In the genomic region with DNA sequence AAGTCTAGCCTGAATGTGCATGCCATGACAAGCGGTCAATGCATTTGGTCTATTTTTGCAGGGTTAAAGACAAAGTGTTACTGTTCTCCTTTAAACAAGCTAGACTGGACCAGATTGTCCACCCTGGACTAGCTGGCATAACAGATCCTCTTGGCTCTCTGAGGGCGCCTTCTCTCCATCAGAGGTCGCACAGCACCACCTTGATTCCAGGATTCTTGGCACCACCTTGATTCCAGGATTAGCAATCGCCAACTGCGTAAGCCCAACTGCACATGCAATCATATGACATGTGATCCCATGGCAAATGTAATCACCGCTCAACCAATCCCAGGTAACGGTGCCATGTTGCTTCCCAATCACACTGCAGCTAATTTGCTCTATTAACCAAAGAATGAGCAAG, we compare ENCODE assay signal across 23 cellular contexts.
A peak's percentile ranks its signal among the peaks of the same experiment; 100 is the strongest.
DNase-seq lines count a peak whose midpoint lies in the region; ATAC-seq and TF ChIP-seq lines count a peak whose summit lies in the region.
"Had no signal": no experiment of that assay in that cellular context is flagged by ENCODE, and none has a peak within 500 bp of the region (broad histone marks: within the 10 kb centered on the region; RNA-seq: fewer than 3 reads in every experiment).

No MANE protein-coding gene starts in this region.

- no peak overlapping the region for H2AK5ac ChIP-seq in mesendoderm (ENCODE audit: low read length)

- no peaks in the 10 kb centered on the region for H3K27me3 ChIP-seq in mesendoderm (ENCODE audit: insufficient read depth, low read length, poor library complexity)
- H3K27me3 ChIP-seq: BE2C; BLaER1 treated with 17β-estradiol and CSF1 and Interleukin-3, amounts not matched to agents 10 nM and 100 nM had no signal

- H3K36me3 Mint-ChIP-seq in activated B cell treated with CpG ODN at 0.5 μM for 24 hours (ENCODE audit: low read depth) = peaks cover 79% of the 10 kb centered on the region
- H3K36me3 Mint-ChIP-seq in stimulated activated effector memory CD8-positive, alpha-beta T cell treated with anti-CD3 and anti-CD28 coated beads, Interleukin-12 subunit alpha, Interleukin-12 subunit beta, amount 100 ng/mL, for 72 hours = peaks cover 89% of the 10 kb centered on the region

- no peak overlapping the region for H3K9ac ChIP-seq in mesendoderm (ENCODE audit: low read length)
- H3K9ac ChIP-seq: BLaER1 treated with 17β-estradiol and CSF1 and Interleukin-3, amounts not matched to agents 10 nM and 100 nM; GM23248 had no signal

- no peak overlapping the region for H3K23ac ChIP-seq in mesendoderm (ENCODE audit: low read length)

- H3K27me3 Mint-ChIP-seq in activated B cell treated with CpG ODN at 0.5 μM for 24 hours = no peaks in the 10 kb centered on the region
- H3K27me3 Mint-ChIP-seq: CD4-positive, alpha-beta memory T cell had no signal

- no peak for TF ChIP-seq CTCF in activated B cell treated with CpG ODN at 0.5 μM for 24 hours (IDR thresholded peaks at IDR 0.05)

- H3K56ac ChIP-seq in mesendoderm (ENCODE audit: low read length) = no peak overlapping the region

- no peak overlapping the region for H3K4me3 ChIP-seq in mesendoderm (ENCODE audit: low read length)
- H3K4me3 ChIP-seq: A549; BLaER1 treated with 17β-estradiol and CSF1 and Interleukin-3, amounts not matched to agents 10 nM and 100 nM; GM23248 had no signal

- no peak for ATAC-seq in activated B cell treated with CpG ODN at 0.5 μM for 24 hours (ENCODE audit: low read depth)
- ATAC-seq in stimulated activated effector memory CD8-positive, alpha-beta T cell treated with anti-CD3 and anti-CD28 coated beads, Interleukin-12 subunit alpha, Interleukin-12 subunit beta, amount 100 ng/mL, for 72 hours = no peak
- ATAC-seq: A549 had no signal

- no CpG with 5 or more reads among the region's 7 CpGs for WGBS in mesendoderm (ENCODE audit: extremely low coverage, insufficient coverage, low lambda C conversion rate)

- H3K4me2 ChIP-seq in mesendoderm (ENCODE audit: low read length) = no peak overlapping the region
- H3K4me2 ChIP-seq: A549; BLaER1 treated with 17β-estradiol and CSF1 and Interleukin-3, amounts not matched to agents 10 nM and 100 nM had no signal

- no peak overlapping the region for H3K4ac ChIP-seq in mesendoderm (ENCODE audit: low read depth, low read length)

- H3K4me3 Mint-ChIP-seq in activated B cell treated with CpG ODN at 0.5 μM for 24 hours = no peak overlapping the region
- H3K4me3 Mint-ChIP-seq in stimulated activated effector memory CD8-positive, alpha-beta T cell treated with anti-CD3 and anti-CD28 coated beads, Interleukin-12 subunit alpha, Interleukin-12 subunit beta, amount 100 ng/mL, for 72 hours = no peak overlapping the region
- H3K4me3 Mint-ChIP-seq: CD14-positive monocyte; CD4-positive, alpha-beta memory T cell had no signal

- H3K36me3 ChIP-seq in mesendoderm (ENCODE audit: control insufficient read depth, insufficient read depth, low read length) = no peaks in the 10 kb centered on the region
- H3K36me3 ChIP-seq: BE2C had no signal

- in situ Hi-C loops in G401 (cut with HindIII; ENCODE audit: low sequenced_read_pairs) = no loop called here

- CTCF ChIA-PET in activated B cell treated with CpG ODN at 0.5 μM for 24 hours (lab: Charles Lee) = no interaction called here

- POLR2A ChIA-PET in activated B cell treated with CpG ODN at 0.5 μM for 24 hours (lab: Charles Lee) = interaction anchor here (0.6 kb wide), 1 partner anchor 150 kb away, joined by 3 read pairs; the partner anchor contains the start of gene RFTN1

- no peaks in the 10 kb centered on the region for H3K79me2 ChIP-seq in mesendoderm (ENCODE audit: control insufficient read depth, insufficient read depth, low read length)

- H2BK5ac ChIP-seq in mesendoderm (ENCODE audit: low read length) = no peak overlapping the region

- H3K27ac Mint-ChIP-seq in activated B cell treated with CpG ODN at 0.5 μM for 24 hours = peak overlapping the region; percentile 38
- peak overlapping the region; percentile 76 for H3K27ac Mint-ChIP-seq in stimulated activated effector memory CD8-positive, alpha-beta T cell treated with anti-CD3 and anti-CD28 coated beads, Interleukin-12 subunit alpha, Interleukin-12 subunit beta, amount 100 ng/mL, for 72 hours
- H3K27ac Mint-ChIP-seq: CD14-positive monocyte had no signal

- intact Hi-C loops in activated B cell treated with CpG ODN at 0.5 μM for 24 hours (cut with micrococcal nuclease) = no loop called here

- no peaks in the 10 kb centered on the region for H3K9me3 Mint-ChIP-seq in activated B cell treated with CpG ODN at 0.5 μM for 24 hours
- no peaks in the 10 kb centered on the region for H3K9me3 Mint-ChIP-seq in stimulated activated effector memory CD8-positive, alpha-beta T cell treated with anti-CD3 and anti-CD28 coated beads, Interleukin-12 subunit alpha, Interleukin-12 subunit beta, amount 100 ng/mL, for 72 hours
- H3K9me3 Mint-ChIP-seq: CD4-positive, alpha-beta memory T cell had no signal

- DNase-seq in G401 (ENCODE audit: low spot score) (peak; percentile 82), activated B cell treated with CpG ODN at 0.5 μM for 24 hours (no peak), foreskin melanocyte (peak; percentile 29), SHP77 treated with DMSO at 0.1 percent for 48 hours (lab: John Stamatoyannopoulos, UW) (no peak), HuH-7.5 (ENCODE audit: low spot score) (no peak), mesendoderm (no peak), NCI-H524 treated with DMSO at 0.1 percent for 48 hours (lab: John Stamatoyannopoulos, UW) (no peak)
- no peak for DNase-seq in stimulated activated effector memory CD8-positive, alpha-beta T cell treated with anti-CD3 and anti-CD28 coated beads, Interleukin-12 subunit alpha, Interleukin-12 subunit beta, amount 100 ng/mL, for 72 hours (ENCODE audit: low spot score in 2 of 2)
- DNase-seq: 8988T; ACHN; AML-193; BE2C; Calu3; CD4-positive, alpha-beta memory T cell; COR-L47; DMS53; DMS79 treated with DMSO at 0.1 percent for 48 hours; GM23248; H7; HCEC 1CT had no signal

- no peak overlapping the region for H2BK15ac ChIP-seq in mesendoderm (replicated peaks; ENCODE audit: low read depth)

- H3K4me1 Mint-ChIP-seq in activated B cell treated with CpG ODN at 0.5 μM for 24 hours = peaks cover 49% of the 10 kb centered on the region
- peaks cover 47% of the 10 kb centered on the region for H3K4me1 Mint-ChIP-seq in stimulated activated effector memory CD8-positive, alpha-beta T cell treated with anti-CD3 and anti-CD28 coated beads, Interleukin-12 subunit alpha, Interleukin-12 subunit beta, amount 100 ng/mL, for 72 hours

- no peak overlapping the region for H3K18ac ChIP-seq in mesendoderm (ENCODE audit: low read length)

- no peak overlapping the region for H4K5ac ChIP-seq in mesendoderm (ENCODE audit: low read length)

- H3K79me1 ChIP-seq in mesendoderm (ENCODE audit: low read length) = no peaks in the 10 kb centered on the region

- no peak overlapping the region for H4K8ac ChIP-seq in mesendoderm (ENCODE audit: low read depth, low read length)

- no peaks in the 10 kb centered on the region for H3K4me1 ChIP-seq in mesendoderm (ENCODE audit: control insufficient read depth, low read depth, low read length)
- H3K4me1 ChIP-seq: A549, BE2C had no signal

- no peak overlapping the region for H3K27ac ChIP-seq in mesendoderm (ENCODE audit: low read depth, low read length)
- H3K27ac ChIP-seq: A549; BLaER1 treated with 17β-estradiol and CSF1 and Interleukin-3, amounts not matched to agents 10 nM and 100 nM; GM23248 had no signal

- no peak overlapping the region for H2BK120ac ChIP-seq in mesendoderm (ENCODE audit: low read depth, low read length)

Comparison
In these comparisons a context has a peak if more than half of its experiments do, and no peak if none do; other contexts are left out.
1. DNase-seq: peak in G401 (single experiment) and foreskin melanocyte (single experiment); none in activated B cell treated with CpG ODN at 0.5 μM for 24 hours (single experiment), stimulated activated effector memory CD8-positive, alpha-beta T cell treated with anti-CD3 and anti-CD28 coated beads, Interleukin-12 subunit alpha, Interleukin-12 subunit beta, amount 100 ng/mL, for 72 hours (0 of 2), SHP77 treated with DMSO at 0.1 percent for 48 hours (single experiment), HuH-7.5 (single experiment), mesendoderm (single experiment) and NCI-H524 treated with DMSO at 0.1 percent for 48 hours (single experiment).